Comparison of ENCODE assay signal across 8 cellular contexts in the genomic region with DNA sequence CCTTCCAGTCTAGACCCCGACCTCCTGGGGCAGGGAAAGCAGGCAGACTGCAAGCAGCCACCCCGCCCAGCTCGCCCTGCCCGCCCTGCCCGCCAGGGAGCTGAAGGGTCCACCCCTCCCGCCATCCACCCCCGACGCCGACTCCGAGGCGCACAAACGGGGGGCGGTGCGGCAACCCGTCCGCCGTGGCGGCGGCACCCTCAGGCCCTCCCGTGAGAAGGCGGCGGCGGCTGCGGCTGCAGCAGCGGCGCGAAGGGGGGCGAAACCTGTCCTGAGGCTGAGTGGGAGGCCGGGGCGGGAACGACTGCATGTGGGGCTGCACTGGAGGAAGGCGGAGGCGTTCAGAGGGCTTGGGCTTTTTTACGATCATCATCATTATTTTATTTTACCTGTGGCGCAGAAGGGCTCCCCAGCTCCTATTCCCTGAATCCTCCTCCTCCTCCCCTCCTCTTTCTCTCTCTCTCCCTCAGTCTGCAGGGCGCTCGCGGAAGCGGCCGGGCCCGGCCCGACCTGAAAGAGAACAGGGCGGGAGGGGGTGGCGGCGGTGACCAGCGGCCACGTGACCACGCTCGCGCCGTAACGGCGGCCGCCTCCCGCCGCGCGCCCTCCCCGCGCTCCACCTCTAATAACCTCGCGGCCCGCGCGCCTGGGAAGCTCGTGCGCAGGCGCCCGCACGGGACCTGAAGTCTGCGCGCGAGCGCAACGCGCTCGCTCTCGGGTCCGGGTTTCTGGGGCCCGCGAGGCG. TPM values are rescaled to one million over a fixed set of nuclear protein-coding genes. Genes with fewer than 3 reads are reported as not detected.
DNase-seq lines count a peak whose midpoint lies in the region; ATAC-seq, FAIRE-seq and TF ChIP-seq lines count a peak whose summit lies in the region.

TSS of gene TBC1D5 (minus strand) at position 540 of the 745 bp plus-strand sequence. CDS start 234,061 bp downstream, outside the sequence.

- H3K4me3 Mint-ChIP-seq in T-cell, result peak within 1 kb of the TSS; percentile 80 to 89 (median 86)

- no peaks in the 10 kb centered on the region for H3K36me3 Mint-ChIP-seq in T-cell

- TF ChIP-seq CTCF in GM12865 (IDR thresholded peaks at IDR 0.05; ENCODE audit: insufficient read depth, low read depth, low read length, missing control alignments) (no peak), prostate gland (IDR thresholded peaks at IDR 0.05) (peak in 2 of 4 experiments; percentile 17 to 25)

- FAIRE-seq in urothelium cell line (lab: Jason Lieb, UNC), result no peak

- H3K4me1 Mint-ChIP-seq in T-cell, result peaks cover 42 to 51% (median 45%) of the 10 kb centered on the region in 3 donors

- CTCF ChIA-PET in T-cell (lab: Charles Lee), result interaction anchor here (0.6 to 1.1 kb wide), 3 partner anchors 10 to 900 kb away, joined by 3 to 6 read pairs (median 4); no protein-coding TSS in a partner anchor

- H3K4me3 ChIP-seq in GM12865 (ENCODE audit: low read depth, low read length) (peak within 1 kb of the TSS; percentile 99), prostate gland (peak within 1 kb of the TSS; percentile 50 to 79)

- H3K9me3 Mint-ChIP-seq in T-cell, result no peaks in the 10 kb centered on the region

- peak; percentile 86 for TF ChIP-seq POLR2A in prostate gland (IDR thresholded peaks at IDR 0.05)

- peak; percentile 99 for DNase-seq in GM12865 (ENCODE audit: low read depth)
- DNase-seq in NCI-H1105 treated with DMSO at 0.1 percent for 48 hours (lab: John Stamatoyannopoulos, UW), result peak; percentile 92
- DNase-seq in T-cell, result peak; percentile 18 to 93 (median 86)
- peak; percentile 97 for DNase-seq in left cardiac atrium
- peak; percentile 96 for DNase-seq in prostate gland (ENCODE audit: low spot score)
- peak; percentile 97 for DNase-seq in urothelium cell line (ENCODE audit: low spot score)

- 0 to 1% (median 1%) methylated on average over 61 to 82 of the region's 82 CpGs for WGBS in adipose tissue, 3 donors
- under 1% methylated on average over 52 of the region's 82 CpGs for WGBS in prostate gland

- POLR2A ChIA-PET in T-cell (lab: Charles Lee), result no interaction called here

- ATAC-seq in HG02642 (IDR thresholded peaks at IDR 0.05; ENCODE audit: poor library complexity, unreplicated experiment) (peak; percentile 85), T-cell (replicated peaks in 1 of 4) (peak; percentile 91 to 95 (median 94)), left cardiac atrium (peak; percentile 95 to 96)

- H3K27ac ChIP-seq in adipose tissue (ENCODE audit: low read depth, low read length), result peak within 1 kb of the TSS; percentile 80
- peak within 1 kb of the TSS; percentile 93 to 98 for H3K27ac ChIP-seq in prostate gland

- no peaks in the 10 kb centered on the region for H3K4me1 ChIP-seq in prostate gland (replicated peaks)

- peak within 1 kb of the TSS; percentile 89 to 90 for H3K27ac Mint-ChIP-seq in T-cell

- no peaks in the 10 kb centered on the region for H3K27me3 ChIP-seq in prostate gland (replicated peaks; ENCODE audit: insufficient read depth)

- H3K36me3 ChIP-seq in prostate gland, result no peaks in the 10 kb centered on the region

- intact Hi-C loops in left cardiac atrium (cut with DNase I) (no loop called here), prostate gland (cut with DNase I) (no loop called here)

- no peaks in the 10 kb centered on the region for H3K9me3 ChIP-seq in prostate gland

- H3K27me3 Mint-ChIP-seq in T-cell, result no peaks in the 10 kb centered on the region

RNA-seq across cellular contexts. Expression of gene TBC1D5, which starts in this region (rescaled TPM):
- 10 to 100 TPM; 28.5 to 48.7 (median 39.4) TPM for total RNA-seq in T-cell
- 10 to 100 TPM in 2 of 3 donors, 1 to 10 TPM in 1; 8.9 to 25.6 (median 18.1) TPM for polyA plus RNA-seq in adipose tissue
- total RNA-seq in left cardiac atrium, result 10 to 100 TPM; 33.2 to 38.7 TPM
- 10 to 100 TPM; 64.8 to 99.2 TPM for total RNA-seq in prostate gland

Comparison
In these comparisons a context has a peak if more than half of its experiments do, and no peak if none do; other contexts are left out.
1. Peak in every context shown above with its lines: DNase-seq, ATAC-seq, H3K4me3 ChIP-seq and H3K27ac ChIP-seq.